In the genomic region with DNA sequence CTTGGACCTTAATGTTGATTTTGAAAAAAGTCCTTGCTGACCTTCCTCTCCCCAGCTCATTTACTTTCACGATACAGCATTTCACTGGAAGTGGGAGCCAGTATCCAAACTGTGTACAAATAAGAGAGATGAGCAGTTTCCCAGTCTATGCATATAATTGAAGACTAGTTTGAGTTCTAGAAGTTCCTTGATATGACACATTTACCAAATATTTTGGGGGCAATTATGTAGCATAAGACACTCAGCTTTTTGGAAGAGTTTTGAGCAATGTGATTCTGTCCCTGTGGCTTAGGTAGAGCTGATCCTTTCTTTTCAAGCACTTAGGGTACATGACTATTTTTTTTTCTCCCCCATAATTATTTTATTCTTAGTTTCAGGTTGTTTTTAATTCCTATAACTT, we compare ENCODE assay signal across 20 cellular contexts. TPM values are rescaled to one million over a fixed set of nuclear protein-coding genes. Genes with fewer than 3 reads are reported as not detected.
DNase-seq lines count a peak whose midpoint lies in the region; ATAC-seq and TF ChIP-seq lines count a peak whose summit lies in the region.
"Had no signal": no experiment of that assay in that cellular context is flagged by ENCODE, and none has a peak within 500 bp of the region (broad histone marks: within the 10 kb centered on the region; RNA-seq: fewer than 3 reads in every experiment).

No MANE protein-coding gene starts in this region.

- H3K4me3 ChIP-seq in left ventricle myocardium inferior, result no peak overlapping the region
- no peak overlapping the region for H3K4me3 ChIP-seq in right atrium auricular region
- H3K4me3 ChIP-seq in RWPE2 (ENCODE audit: severe bottlenecking), result no peak overlapping the region
- no peak overlapping the region for H3K4me3 ChIP-seq in colonic mucosa
- H3K4me3 ChIP-seq: BLaER1, MG63, PC-9 had no signal

- no peaks in the 10 kb centered on the region for H3K36me3 ChIP-seq in left ventricle myocardium inferior
- H3K36me3 ChIP-seq in right atrium auricular region, result no peaks in the 10 kb centered on the region
- no peaks in the 10 kb centered on the region for H3K36me3 ChIP-seq in RWPE2 (ENCODE audit: low read depth)
- no peaks in the 10 kb centered on the region for H3K36me3 ChIP-seq in colonic mucosa
- H3K36me3 ChIP-seq: BLaER1, MG63 had no signal

- H3K4me3 Mint-ChIP-seq in chondrocyte (ENCODE audit: unreplicated experiment), result no peak overlapping the region
- H3K4me3 Mint-ChIP-seq: CD4-positive, alpha-beta memory T cell had no signal

- no peak for ATAC-seq in RWPE2 (ENCODE audit: low read depth)
- ATAC-seq in foreskin keratinocyte, result no peak

- no peaks in the 10 kb centered on the region for H3K36me3 Mint-ChIP-seq in chondrocyte (ENCODE audit: low read depth)
- H3K36me3 Mint-ChIP-seq: CD4-positive, alpha-beta memory T cell had no signal

- H3K9me3 ChIP-seq in left ventricle myocardium inferior (replicated peaks) (no peaks in the 10 kb centered on the region), right atrium auricular region (no peaks in the 10 kb centered on the region), RWPE2 (ENCODE audit: severe bottlenecking) (no peaks in the 10 kb centered on the region), colonic mucosa (no peaks in the 10 kb centered on the region)
- H3K9me3 ChIP-seq: BLaER1, MG63 had no signal

- no peaks in the 10 kb centered on the region for H3K27me3 Mint-ChIP-seq in chondrocyte (ENCODE audit: low read depth)

- H3K27ac Mint-ChIP-seq in chondrocyte (ENCODE audit: unreplicated experiment), result no peak overlapping the region

- intact Hi-C loops in left ventricle myocardium inferior (cut with micrococcal nuclease) (no loop called here), colonic mucosa (cut with DNase I) (no loop called here)

- no peaks in the 10 kb centered on the region for H3K9me3 Mint-ChIP-seq in chondrocyte (ENCODE audit: low read depth)
- H3K9me3 Mint-ChIP-seq: CD4-positive, alpha-beta memory T cell had no signal

- DNase-seq in left ventricle myocardium inferior (no peak), right atrium auricular region (ENCODE audit: low spot score) (no peak), RWPE2 (ENCODE audit: low spot score) (no peak), foreskin keratinocyte (no peak), colonic mucosa (no peak), T1000 (lab: John Stamatoyannopoulos, UW) (no peak), chondrocyte (ENCODE audit: low spot score) (no peak), cerebellar nuclear complex (lab: John Stamatoyannopoulos, UW) (no peak)
- DNase-seq: Calu3; CD4-positive, alpha-beta memory T cell; MG63; NCI-H1048; NCI-H1436; NCI-H2029; NCI-H2171; NCI-H526; PC-9 had no signal

- H3K9ac ChIP-seq in colonic mucosa (ENCODE audit: low read depth in 2 of 2, low read length in 2 of 2), result no peak overlapping the region
- H3K9ac ChIP-seq: BLaER1 had no signal

- H3K4me1 ChIP-seq in left ventricle myocardium inferior, result peaks cover 61% of the 10 kb centered on the region
- peaks cover 0 to 18% of the 10 kb centered on the region in 2 donors for H3K4me1 ChIP-seq in right atrium auricular region
- H3K4me1 ChIP-seq in RWPE2 (ENCODE audit: insufficient read depth, poor library complexity, severe bottlenecking), result peaks cover 26% of the 10 kb centered on the region
- H3K4me1 ChIP-seq in foreskin keratinocyte, result peaks cover 24% of the 10 kb centered on the region
- H3K4me1 ChIP-seq in colonic mucosa, result no peaks in the 10 kb centered on the region
- H3K4me1 ChIP-seq: BLaER1 had no signal

- TF ChIP-seq CTCF in left ventricle myocardium inferior (IDR thresholded peaks at IDR 0.05; ENCODE audit: borderline replicate concordance) (no peak), right atrium auricular region (IDR thresholded peaks at IDR 0.05) (no peak), RWPE2 (IDR thresholded peaks at IDR 0.05; ENCODE audit: poor library complexity, severe bottlenecking) (no peak), foreskin keratinocyte (conservative IDR thresholded peaks at IDR 0.05) (no peak), colonic mucosa (IDR thresholded peaks at IDR 0.05) (no peak), chondrocyte (IDR thresholded peaks at IDR 0.05) (no peak)

- H3K27me3 ChIP-seq in left ventricle myocardium inferior (ENCODE audit: low read depth) (no peaks in the 10 kb centered on the region), right atrium auricular region (no peaks in the 10 kb centered on the region), RWPE2 (ENCODE audit: insufficient read depth, poor library complexity, severe bottlenecking) (no peaks in the 10 kb centered on the region), foreskin keratinocyte (no peaks in the 10 kb centered on the region), colonic mucosa (no peaks in the 10 kb centered on the region)
- H3K27me3 ChIP-seq: BLaER1, MG63 had no signal

- H3K4me1 Mint-ChIP-seq in chondrocyte (ENCODE audit: low read depth), result peaks cover 20% of the 10 kb centered on the region
- H3K4me1 Mint-ChIP-seq: CD4-positive, alpha-beta memory T cell had no signal

- peak overlapping the region; percentile 78 for H3K27ac ChIP-seq in left ventricle myocardium inferior (replicated peaks)
- H3K27ac ChIP-seq in right atrium auricular region, result peak overlapping the region in 1 of 2 donors; percentile 77
- peak overlapping the region; percentile 56 for H3K27ac ChIP-seq in RWPE2 (ENCODE audit: poor library complexity, severe bottlenecking)
- peak overlapping the region; percentile 6 for H3K27ac ChIP-seq in foreskin keratinocyte
- H3K27ac ChIP-seq in colonic mucosa, result no peak overlapping the region
- H3K27ac ChIP-seq: BLaER1, PC-9, RWPE1 had no signal

RNA-seq across cellular contexts. Expression of a gene that starts 26.4 kb away (rescaled TPM):
- 2.5 TPM for total RNA-seq in left ventricle myocardium inferior
- total RNA-seq in right atrium auricular region, result 1 to 10 TPM; 1.5 to 2.3 TPM
- total RNA-seq in foreskin keratinocyte, result 0.71 TPM in 2 replicates
- polyA plus RNA-seq in foreskin keratinocyte, result 0.32 and 0.33 TPM in 2 replicates
- 10 to 100 TPM; 26.7 to 35.4 TPM for total RNA-seq in colonic mucosa
- total RNA-seq in chondrocyte, result 0.10 to 0.15 TPM (median 0.10 TPM) in 3 replicates
- total RNA-seq: HT1080 had no signal
